In the genomic region with DNA sequence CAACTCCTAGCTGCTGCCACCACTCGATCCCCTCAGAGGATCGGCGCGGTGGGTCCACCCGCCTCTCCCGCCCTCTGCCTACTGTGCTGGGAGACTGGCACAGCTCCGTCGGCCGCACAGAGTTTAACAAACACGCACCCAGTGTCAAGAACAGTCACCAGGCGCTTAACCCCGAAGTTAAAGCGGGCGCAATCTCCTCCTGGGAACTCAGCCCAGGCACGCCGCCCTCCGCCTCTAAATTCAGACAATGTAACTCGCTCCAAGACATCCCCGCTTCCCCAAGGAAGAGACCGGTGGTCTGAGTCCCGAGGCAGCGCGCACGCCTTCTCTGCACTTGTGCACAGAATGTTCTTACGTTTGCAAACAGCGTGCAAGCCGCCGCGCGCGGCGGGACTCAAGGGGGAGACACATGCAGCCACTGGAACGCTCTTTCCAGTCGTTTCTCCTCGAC, we compare ENCODE assay signal across 8 cellular contexts. TPM values are rescaled to one million over a fixed set of nuclear protein-coding genes. Genes with fewer than 3 reads are reported as not detected.
DNase-seq lines count a peak whose midpoint lies in the region; ATAC-seq and TF ChIP-seq lines count a peak whose summit lies in the region.

No MANE protein-coding gene starts in this region.

- H3K27me3 ChIP-seq in lower lobe of right lung (ENCODE audit: low read depth): peaks cover 24% of the 10 kb centered on the region

- DNase-seq in DMS114 treated with DMSO at 0.1 percent for 48 hours (lab: John Stamatoyannopoulos, UW; ENCODE audit: unreplicated experiment): peak; percentile 12
- DNase-seq in KBM-7: peak; percentile 59
- DNase-seq in UCSD-AML1 (lab: John Stamatoyannopoulos, UW; ENCODE audit: unreplicated experiment): peak; percentile 41
- DNase-seq in coronary artery (ENCODE audit: low spot score): no peak
- DNase-seq in lower lobe of right lung: peak; percentile 78
- peak; percentile 74 for DNase-seq in stimulated activated CD8-positive, alpha-beta memory T cell treated with anti-CD3 and anti-CD28 coated beads, Interleukin-4, amount 100 ng/mL, for 48 hours
- DNase-seq in OCI-M2 (lab: John Stamatoyannopoulos, UW; ENCODE audit: unreplicated experiment): no peak

- H3K4me1 ChIP-seq in lower lobe of right lung: peaks cover 61% of the 10 kb centered on the region

- in situ Hi-C loops in KBM-7 (cut with MboI; ENCODE audit: low pct_unique_long_range_greater_than_20kb, low sequenced_read_pairs): no loop called here

- no peaks in the 10 kb centered on the region for H3K9me3 ChIP-seq in lower lobe of right lung

- peaks cover 16% of the 10 kb centered on the region for H3K36me3 ChIP-seq in lower lobe of right lung

- intact Hi-C loops in lower lobe of right lung (cut with DNase I): no loop called here

- TF ChIP-seq CTCF in coronary artery (IDR thresholded peaks at IDR 0.05): no peak
- TF ChIP-seq CTCF in lower lobe of right lung (IDR thresholded peaks at IDR 0.05): peak; percentile 20

- peak overlapping the region; percentile 69 for H3K4me3 ChIP-seq in coronary artery
- peak overlapping the region; percentile 61 for H3K4me3 ChIP-seq in lower lobe of right lung

- ATAC-seq in GM21515 (IDR thresholded peaks at IDR 0.05; ENCODE audit: unreplicated experiment) (peak; percentile 14), lower lobe of right lung (peak; percentile 21 to 29)

- H3K27ac ChIP-seq in coronary artery: peak overlapping the region; percentile 19 to 38
- peak overlapping the region; percentile 85 for H3K27ac ChIP-seq in lower lobe of right lung

RNA-seq across cellular contexts. Expression of a gene that starts 0.5 kb away (rescaled TPM):
- 55.1 TPM for total RNA-seq in lower lobe of right lung

Comparison
In these comparisons a context has a peak if more than half of its experiments do, and no peak if none do; other contexts are left out.
1. DNase-seq: peak in DMS114 treated with DMSO at 0.1 percent for 48 hours (single experiment), KBM-7 (single experiment), UCSD-AML1 (single experiment), lower lobe of right lung (single experiment) and stimulated activated CD8-positive, alpha-beta memory T cell treated with anti-CD3 and anti-CD28 coated beads, Interleukin-4, amount 100 ng/mL, for 48 hours (single experiment); none in coronary artery (single experiment) and OCI-M2 (single experiment).